ENCODE assay signal across 30 cellular contexts in genomic region chr1:224651188-224651587, GRCh38. TPM values are rescaled to one million over a fixed set of nuclear protein-coding genes. Genes with fewer than 3 reads are reported as not detected.
"Had no signal": no experiment of that assay in that cellular context is flagged by ENCODE, and none has a peak within 500 bp of the region (broad histone marks: within the 10 kb centered on the region; RNA-seq: fewer than 3 reads in every experiment).

No MANE protein-coding gene starts in this region.

- H3K79me2 ChIP-seq: hepatocyte, parathyroid adenoma had no signal

- H3K27me3 Mint-ChIP-seq: progenitor cell of endocrine pancreas; stimulated activated naive CD8-positive, alpha-beta T cell treated with anti-CD3 and anti-CD28 coated beads, Interleukin-15, amount 100 ng/mL, for 72 hours had no signal

- H3K36me3 ChIP-seq: gastroesophageal sphincter, heart left ventricle, neural progenitor cell, thyroid gland, vagina had no signal

- H2AFZ ChIP-seq: hepatocyte, neural progenitor cell, parathyroid adenoma had no signal

- H3K36me3 Mint-ChIP-seq: memory B cell; mesothelial cell of epicardium; natural killer cell treated with Interleukin-12 subunit alpha and Interleukin-12 subunit beta and Interleukin-15 and Interleukin-18, amount 100 ng/mL, for 72 hours; neural progenitor cell had no signal

- H3K9me3 ChIP-seq: gastroesophageal sphincter, heart left ventricle, mucosa of descending colon, thyroid gland, vagina had no signal

- H3K4me3 ChIP-seq: dorsolateral prefrontal cortex, gastroesophageal sphincter, heart left ventricle, hepatocyte, lung, mucosa of descending colon, neural progenitor cell, smooth muscle cell, thyroid gland, vagina had no signal

- H3K9ac ChIP-seq: neural progenitor cell, parathyroid adenoma had no signal

- DNase-seq: dorsolateral prefrontal cortex; effector CD4-positive, alpha-beta T cell; foreskin keratinocyte; heart left ventricle; kidney glomerular epithelial cell; left ventricle myocardium superior; mucosa of descending colon; naive B cell; stimulated activated CD4-positive, alpha-beta T cell treated with anti-CD3 and anti-CD28 coated beads, Interleukin-12 subunit alpha, Interleukin-12 subunit beta, amount 100 ng/mL, for 4 hours; stimulated activated CD4-positive, alpha-beta T cell treated with anti-CD3 and anti-CD28 coated beads, Interleukin-1b, Interleukin-23, amount 100 ng/mL, for 48 hours; stimulated activated CD4-positive, alpha-beta T cell treated with anti-CD3 and anti-CD28 coated beads, Interleukin-4, amount 100 ng/mL, for 1 hour; stimulated activated CD8-positive, alpha-beta memory T cell treated with anti-CD3 and anti-CD28 coated beads, Interleukin-4, amount 100 ng/mL, for 48 hours; stimulated activated naive CD4-positive, alpha-beta T cell; stimulated activated naive CD8-positive, alpha-beta T cell treated with anti-CD3 and anti-CD28 coated beads, Interleukin-15, amount 100 ng/mL, for 72 hours; thyroid gland; trophoblast cell had no signal

- H3K27me3 ChIP-seq: dorsolateral prefrontal cortex, foreskin keratinocyte, gastroesophageal sphincter, heart left ventricle, hepatocyte, neural progenitor cell, thyroid gland, vagina had no signal

- H3K4me1 Mint-ChIP-seq: memory B cell; naive B cell; neural progenitor cell; stimulated activated naive CD8-positive, alpha-beta T cell treated with anti-CD3 and anti-CD28 coated beads, Interleukin-15, amount 100 ng/mL, for 72 hours had no signal

- H3K9me3 Mint-ChIP-seq: memory B cell; mesothelial cell of epicardium; naive B cell; natural killer cell treated with Interleukin-12 subunit alpha and Interleukin-12 subunit beta and Interleukin-15 and Interleukin-18, amount 100 ng/mL, for 72 hours; neural progenitor cell; stimulated activated naive CD8-positive, alpha-beta T cell treated with anti-CD3 and anti-CD28 coated beads, Interleukin-15, amount 100 ng/mL, for 72 hours had no signal

- H3K4me3 Mint-ChIP-seq: memory B cell; mesothelial cell of epicardium; naive B cell; natural killer cell treated with Interleukin-12 subunit alpha and Interleukin-12 subunit beta and Interleukin-15 and Interleukin-18, amount 100 ng/mL, for 72 hours; neural progenitor cell; stimulated activated naive CD8-positive, alpha-beta T cell treated with anti-CD3 and anti-CD28 coated beads, Interleukin-15, amount 100 ng/mL, for 72 hours had no signal

- H3K4me1 ChIP-seq: neural progenitor cell, parathyroid adenoma, thyroid gland had no signal

- H3K4me2 ChIP-seq: hepatocyte, neural progenitor cell, smooth muscle cell had no signal

- ATAC-seq: foreskin keratinocyte; gastroesophageal sphincter; heart left ventricle; left ventricle myocardium superior; mucosa of descending colon; natural killer cell treated with Interleukin-12 subunit alpha and Interleukin-12 subunit beta and Interleukin-15 and Interleukin-18, amount 100 ng/mL, for 72 hours; sciatic nerve; stimulated activated naive CD8-positive, alpha-beta T cell treated with anti-CD3 and anti-CD28 coated beads, Interleukin-15, amount 100 ng/mL, for 72 hours had no signal

- H3K27ac Mint-ChIP-seq: memory B cell; mesothelial cell of epicardium; naive B cell; natural killer cell treated with Interleukin-12 subunit alpha and Interleukin-12 subunit beta and Interleukin-15 and Interleukin-18, amount 100 ng/mL, for 72 hours; neural progenitor cell; progenitor cell of endocrine pancreas had no signal

- FAIRE-seq: colon, islet of Langerhans had no signal

- H3K27ac ChIP-seq: dorsolateral prefrontal cortex, foreskin keratinocyte, gastroesophageal sphincter, heart left ventricle, hepatocyte, neural progenitor cell, parathyroid adenoma, thyroid gland, vagina had no signal

RNA-seq across cellular contexts. Expression of gene CNIH3, which starts 35.1 kb away (rescaled TPM):
- total RNA-seq: vagina had no signal
